ENCODE assay signal across 13 cellular contexts in the genomic region with DNA sequence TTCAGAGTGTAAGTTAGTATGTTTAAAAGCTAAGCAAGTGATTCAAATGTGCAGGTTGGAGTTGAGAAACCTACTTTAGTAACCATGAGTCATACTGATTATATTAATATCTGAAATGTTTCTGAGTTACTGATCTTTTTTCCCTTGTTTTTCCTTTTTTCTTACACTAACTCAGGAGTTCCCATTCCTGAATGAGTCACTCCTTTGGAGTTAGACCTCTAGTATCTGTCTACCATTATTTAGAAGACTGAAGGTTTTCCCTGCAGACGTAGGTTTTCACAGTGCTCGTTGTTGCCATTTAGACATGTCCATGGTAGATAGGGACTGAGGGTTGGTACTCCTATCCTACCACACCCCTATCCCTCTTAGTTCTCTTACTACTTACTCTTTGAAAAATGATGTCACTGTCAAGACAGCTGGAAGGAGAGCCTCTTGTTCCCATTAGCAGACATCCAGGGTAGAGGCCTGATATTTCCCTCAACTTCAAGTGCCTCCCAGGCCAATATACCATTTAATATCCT. TPM values are rescaled to one million over a fixed set of nuclear protein-coding genes. Genes with fewer than 3 reads are reported as not detected.
DNase-seq lines count a peak whose midpoint lies in the region; ATAC-seq and TF ChIP-seq lines count a peak whose summit lies in the region.
"Had no signal": no experiment of that assay in that cellular context is flagged by ENCODE, and none has a peak within 500 bp of the region (broad histone marks: within the 10 kb centered on the region; RNA-seq: fewer than 3 reads in every experiment).

No MANE protein-coding gene starts in this region.

- peak overlapping the region; percentile 19 for H3K27ac ChIP-seq in lower lobe of right lung
- no peak overlapping the region for H3K27ac ChIP-seq in tibial nerve
- H3K27ac ChIP-seq: C4-2B had no signal

- in situ Hi-C loops in ACHN (cut with HindIII; ENCODE audit: low pct_ligation_motif_present, low pct_unique_long_range_greater_than_20kb, low sequenced_read_pairs) = no loop called here
- in situ Hi-C loops in GM13976 (cut with MboI; ENCODE audit: low sequenced_read_pairs, unreplicated experiment) = no loop called here

- no peak for TF ChIP-seq CTCF in AG09319 (IDR thresholded peaks at IDR 0.05; ENCODE audit: low read depth, low read length)
- TF ChIP-seq CTCF in lower lobe of right lung (IDR thresholded peaks at IDR 0.05) = no peak
- no peak for TF ChIP-seq CTCF in tibial nerve (IDR thresholded peaks at IDR 0.05)
- TF ChIP-seq CTCF in GM13976 (IDR thresholded peaks at IDR 0.05; ENCODE audit: borderline replicate concordance, control extremely low read depth, extremely low read depth, insufficient read depth, missing control alignments) = no peak

- TF ChIP-seq EP300 in tibial nerve (IDR thresholded peaks at IDR 0.05) = no peak

- TF ChIP-seq POLR2A in tibial nerve (IDR thresholded peaks at IDR 0.05) = no peak

- H3K36me3 ChIP-seq in lower lobe of right lung (peaks cover 22% of the 10 kb centered on the region), tibial nerve (no peaks in the 10 kb centered on the region)

- no peaks in the 10 kb centered on the region for H3K9me3 ChIP-seq in lower lobe of right lung
- no peaks in the 10 kb centered on the region for H3K9me3 ChIP-seq in tibial nerve

- 90 to 96% methylated on average over 2 of the region's 2 CpGs for WGBS in tibial nerve, 2 donors

- DNase-seq in AG09319 (ENCODE audit: extremely low read depth, low read depth) (peak; percentile 16), M059J (ENCODE audit: low read depth) (peak; percentile 80), dermis blood vessel endothelial cell (peak; percentile 45), lower lobe of right lung (no peak), ACHN (no peak), tibial nerve (ENCODE audit: low spot score in 2 of 2) (no peak), GM13976 (ENCODE audit: low spot score) (no peak)
- no peak for DNase-seq in stimulated activated CD4-positive, alpha-beta T cell treated with anti-CD3 and anti-CD28 coated beads, Interleukin-4, amount 100 ng/mL, for 4 hours
- DNase-seq: naive B cell; NCI-H524 treated with DMSO at 0.1 percent for 48 hours; stimulated activated CD4-positive, alpha-beta T cell treated with anti-CD3 and anti-CD28 coated beads, Interleukin-15, amount 100 ng/mL, for 24 hours had no signal

- H3K4me3 ChIP-seq in lower lobe of right lung (no peak overlapping the region), tibial nerve (no peak overlapping the region)

- peak in 1 of 2 donors; percentile 4 for ATAC-seq in lower lobe of right lung
- ATAC-seq: stimulated activated memory B cell treated with anti-CD40 and anti-IgM and Interleukin-4, amounts not matched to agents 10 μg/mL and 1 μg/mL and 100 μg/mL, for 72 hours had no signal

- intact Hi-C loops in lower lobe of right lung (cut with DNase I) = no loop called here

- H3K27me3 ChIP-seq in lower lobe of right lung (ENCODE audit: low read depth) = no peaks in the 10 kb centered on the region
- H3K27me3 ChIP-seq in tibial nerve = no peaks in the 10 kb centered on the region

- H3K4me1 ChIP-seq in lower lobe of right lung (peaks cover 23% of the 10 kb centered on the region), tibial nerve (peaks cover 0 to 4% (median 0%) of the 10 kb centered on the region in 4 donors)

RNA-seq across cellular contexts. Expression of a gene that starts 20.2 kb away (rescaled TPM):
- 15.7 and 24.4 TPM in 2 replicates for total RNA-seq in M059J (2014; rRNA removed; shearing (Covaris generic))
- total RNA-seq in dermis blood vessel endothelial cell = 4.4 and 5.7 TPM in 2 replicates
- total RNA-seq in lower lobe of right lung = 121 TPM
- total RNA-seq in tibial nerve = 10 to 100 TPM in 2 of 4 donors, 1 to 10 TPM in 2; 8.1 to 13.8 (median 9.2) TPM

RNA-seq across cellular contexts. Expression of a gene that starts 47.2 kb away (rescaled TPM):
- 32.1 and 35.0 TPM in 2 replicates for total RNA-seq in M059J (2014; rRNA removed; shearing (Covaris generic))
- total RNA-seq in dermis blood vessel endothelial cell = 20.9 and 34.4 TPM in 2 replicates
- total RNA-seq in lower lobe of right lung = 44.1 TPM
- 10 to 100 TPM; 10.8 to 20.3 (median 19.2) TPM for total RNA-seq in tibial nerve

Comparison
In these comparisons a context has a peak if more than half of its experiments do, and no peak if none do; other contexts are left out.
1. DNase-seq: peak in AG09319 (single experiment), M059J (single experiment) and dermis blood vessel endothelial cell (single experiment); none in lower lobe of right lung (single experiment), ACHN (single experiment), stimulated activated CD4-positive, alpha-beta T cell treated with anti-CD3 and anti-CD28 coated beads, Interleukin-4, amount 100 ng/mL, for 4 hours (0 of 2), tibial nerve (0 of 2) and GM13976 (single experiment).